In the genomic region with DNA sequence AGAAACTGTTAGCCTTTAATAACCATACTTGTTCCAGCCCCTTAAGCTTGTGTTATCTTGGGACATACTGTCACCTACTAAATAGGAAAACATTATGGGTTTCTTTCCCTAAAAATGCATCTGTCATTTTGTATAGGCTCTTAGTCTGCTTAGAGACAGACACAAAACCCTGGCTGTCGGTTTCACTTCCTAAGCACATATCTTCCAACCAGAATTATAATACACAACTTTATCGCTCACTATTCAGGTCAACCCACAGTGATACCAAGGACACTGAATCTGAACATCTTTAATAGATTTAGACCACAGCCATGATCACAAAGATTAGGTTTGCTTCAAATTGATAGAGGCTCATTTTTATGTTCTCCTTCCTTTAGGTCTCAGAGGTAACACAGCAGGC, we compare ENCODE assay signal across 21 cellular contexts.
A peak's percentile ranks its signal among the peaks of the same experiment; 100 is the strongest.
DNase-seq lines count a peak whose midpoint lies in the region; ATAC-seq, FAIRE-seq and TF ChIP-seq lines count a peak whose summit lies in the region.
"Had no signal": no experiment of that assay in that cellular context is flagged by ENCODE, and none has a peak within 500 bp of the region (broad histone marks: within the 10 kb centered on the region; RNA-seq: fewer than 3 reads in every experiment).

No MANE protein-coding gene starts in this region.

- no peak for TF ChIP-seq RAD21 in GM12878 (IDR thresholded peaks at IDR 0.05; ENCODE audit: insufficient read depth, low read depth, low read length)

- H3K36me3 Mint-ChIP-seq in mesothelial cell of epicardium: peaks cover 3% of the 10 kb centered on the region
- H3K36me3 Mint-ChIP-seq: CD8-positive, alpha-beta T cell had no signal

- 66% methylated on average over 2 of the region's 2 CpGs for WGBS in GM12878 (ENCODE audit: insufficient coverage, insufficient replicate concordance, low lambda C conversion rate, missing lambda C conversion rate)

- no peaks in the 10 kb centered on the region for H3K9me3 ChIP-seq in GM12878 (replicated peaks; ENCODE audit: control insufficient read depth, insufficient read depth, low read length)
- H3K9me3 ChIP-seq: A549, Caco-2 had no signal

- H3K27me3 Mint-ChIP-seq in mesothelial cell of epicardium (ENCODE audit: low read depth): no peaks in the 10 kb centered on the region
- H3K27me3 Mint-ChIP-seq: B cell; CD4-positive, alpha-beta T cell had no signal

- H3K27ac ChIP-seq in GM12878 (ENCODE audit: control insufficient read depth, insufficient read depth) (no peak overlapping the region), foreskin keratinocyte (no peak overlapping the region)
- H3K27ac ChIP-seq: 22Rv1; A549; BLaER1 treated with 17β-estradiol and CSF1 and Interleukin-3, amounts not matched to agents 10 nM and 100 nM; C4-2B had no signal

- no peaks in the 10 kb centered on the region for H3K4me1 ChIP-seq in GM12878 (ENCODE audit: control insufficient read depth, insufficient read depth, low read length)
- H3K4me1 ChIP-seq in foreskin keratinocyte: no peaks in the 10 kb centered on the region
- H3K4me1 ChIP-seq: A549, Caco-2 had no signal

- POLR2A ChIA-PET in GM12878 (lab: Charles Lee): interaction anchor here (0.6 kb wide), 1 partner anchor 65 kb away, joined by 4 read pairs; no protein-coding TSS in a partner anchor

- no peak overlapping the region for H3K27ac Mint-ChIP-seq in mesothelial cell of epicardium
- H3K27ac Mint-ChIP-seq: B cell; CD4-positive, alpha-beta T cell; CD8-positive, alpha-beta T cell had no signal

- H3K9ac ChIP-seq in GM12878 (ENCODE audit: control insufficient read depth, insufficient read depth, low read length): no peak overlapping the region
- H3K9ac ChIP-seq: BLaER1 treated with 17β-estradiol and CSF1 and Interleukin-3, amounts not matched to agents 10 nM and 100 nM had no signal

- H3K9me3 Mint-ChIP-seq in mesothelial cell of epicardium: no peaks in the 10 kb centered on the region
- H3K9me3 Mint-ChIP-seq: CD4-positive, alpha-beta T cell had no signal

- H3K36me3 ChIP-seq in GM12878 (ENCODE audit: control insufficient read depth in 2 of 2, insufficient read depth in 2 of 2, low read length in 1 of 2): no peaks in the 10 kb centered on the region

- no peaks in the 10 kb centered on the region for H3K79me2 ChIP-seq in GM12878 (ENCODE audit: control insufficient read depth, insufficient read depth, low read length)

- FAIRE-seq in GM18507 (lab: Jason Lieb, UNC) (peak; percentile 12), GM12878 (lab: Jason Lieb, UNC) (peak; percentile 18)
- FAIRE-seq: A549, D721Med, G401.6, GM12892 had no signal

- CTCF ChIA-PET in GM12878 (lab: Yijun Ruan, JAX): no interaction called here

- no peaks in the 10 kb centered on the region for H4K20me1 ChIP-seq in GM12878 (ENCODE audit: control insufficient read depth, insufficient read depth)
- H4K20me1 ChIP-seq: BLaER1 treated with 17β-estradiol and CSF1 and Interleukin-3, amounts not matched to agents 10 nM and 100 nM had no signal

- no peak overlapping the region for H3K4me3 Mint-ChIP-seq in mesothelial cell of epicardium
- H3K4me3 Mint-ChIP-seq: B cell; CD4-positive, alpha-beta T cell; CD8-positive, alpha-beta T cell had no signal

- no peak overlapping the region for H3K4me3 ChIP-seq in GM12878
- H3K4me3 ChIP-seq: A549; BLaER1 treated with 17β-estradiol and CSF1 and Interleukin-3, amounts not matched to agents 10 nM and 100 nM had no signal

- TF ChIP-seq EP300 in GM12878 (IDR thresholded peaks at IDR 0.05; ENCODE audit: borderline replicate concordance in 1 of 2, control insufficient read depth in 1 of 2, low read depth in 2 of 2, low read length in 2 of 2): no peak

- BruUV-seq in GM12878 (replicated peaks; lab: Mats Ljungman, UMichigan): no TSS peak

- intact Hi-C loops in GM12878 (cut with micrococcal nuclease; ENCODE audit: unreplicated experiment): no loop called here

- no peak overlapping the region for H3K4me2 ChIP-seq in GM12878 (ENCODE audit: control insufficient read depth, insufficient read depth)
- H3K4me2 ChIP-seq: A549; BLaER1 treated with 17β-estradiol and CSF1 and Interleukin-3, amounts not matched to agents 10 nM and 100 nM had no signal

- SMC1A ChIA-PET in GM12878 (lab: Charles Lee; ENCODE audit: uncharacterized antibody, unreplicated experiment): interaction anchor here (1.0 kb wide), 1 partner anchor 25 kb away, joined by 3 read pairs; no protein-coding TSS in a partner anchor

- H3K27me3 ChIP-seq in GM12878 (replicated peaks in 1 of 2; ENCODE audit: control insufficient read depth in 2 of 2, insufficient read depth in 2 of 2, low read length in 1 of 2) (no peaks in the 10 kb centered on the region), foreskin keratinocyte (no peaks in the 10 kb centered on the region)
- H3K27me3 ChIP-seq: BLaER1 treated with 17β-estradiol and CSF1 and Interleukin-3, amounts not matched to agents 10 nM and 100 nM had no signal

- TF ChIP-seq CTCF in GM12878 (IDR thresholded peaks at IDR 0.05 in 2 of 3, conservative IDR thresholded peaks at IDR 0.05 in 1 of 3; ENCODE audit: control insufficient read depth in 2 of 3, extremely low read depth in 1 of 3, insufficient read depth in 1 of 3, low read depth in 3 of 3, low read length in 3 of 3): no peak
- TF ChIP-seq CTCF in mesothelial cell of epicardium (IDR thresholded peaks at IDR 0.05; ENCODE audit: unreplicated experiment): no peak
- no peak for TF ChIP-seq CTCF in foreskin keratinocyte (conservative IDR thresholded peaks at IDR 0.05)

- peak; percentile 57 for ATAC-seq in GM12878
- no peak for ATAC-seq in foreskin keratinocyte
- ATAC-seq: A549; CD8-positive, alpha-beta T cell had no signal

- in situ Hi-C loops in GM12878 (cut with MboI): no loop called here

- no peak overlapping the region for H2AFZ ChIP-seq in GM12878 (ENCODE audit: control insufficient read depth, low read depth, low read length)

- DNase-seq in GM18507 (ENCODE audit: extremely low spot score, insufficient read length, low read depth): no peak
- peak; percentile 22 for DNase-seq in NAMALWA (ENCODE audit: low spot score)
- DNase-seq in GM12878 (ENCODE audit: low read depth, low spot score): no peak
- no peak for DNase-seq in mesothelial cell of epicardium (ENCODE audit: low spot score in 2 of 2, unreplicated experiment in 2 of 2)
- DNase-seq in NCI-H146 treated with DMSO at 0.1 percent for 48 hours (lab: John Stamatoyannopoulos, UW; ENCODE audit: unreplicated experiment): no peak
- no peak for DNase-seq in foreskin keratinocyte
- DNase-seq: AML-193; Caco-2; Calu3; CD4-positive, alpha-beta T cell; CD8-positive, alpha-beta T cell; DMS79 treated with DMSO at 0.1 percent for 48 hours; GF-D8 had no signal

- RAD21 ChIA-PET in GM12878 (lab: Charles Lee; ENCODE audit: unreplicated experiment): no interaction called here

- no peak for TF ChIP-seq POLR2A in GM12878 (IDR thresholded peaks at IDR 0.05; ENCODE audit: low read depth, low read length)

- no peaks in the 10 kb centered on the region for H3K4me1 Mint-ChIP-seq in mesothelial cell of epicardium

TF ChIP-seq in GM12878, 131 proteins besides CTCF, POLR2A, EP300 and RAD21:
- TF ChIP-seq, protein P1, sequence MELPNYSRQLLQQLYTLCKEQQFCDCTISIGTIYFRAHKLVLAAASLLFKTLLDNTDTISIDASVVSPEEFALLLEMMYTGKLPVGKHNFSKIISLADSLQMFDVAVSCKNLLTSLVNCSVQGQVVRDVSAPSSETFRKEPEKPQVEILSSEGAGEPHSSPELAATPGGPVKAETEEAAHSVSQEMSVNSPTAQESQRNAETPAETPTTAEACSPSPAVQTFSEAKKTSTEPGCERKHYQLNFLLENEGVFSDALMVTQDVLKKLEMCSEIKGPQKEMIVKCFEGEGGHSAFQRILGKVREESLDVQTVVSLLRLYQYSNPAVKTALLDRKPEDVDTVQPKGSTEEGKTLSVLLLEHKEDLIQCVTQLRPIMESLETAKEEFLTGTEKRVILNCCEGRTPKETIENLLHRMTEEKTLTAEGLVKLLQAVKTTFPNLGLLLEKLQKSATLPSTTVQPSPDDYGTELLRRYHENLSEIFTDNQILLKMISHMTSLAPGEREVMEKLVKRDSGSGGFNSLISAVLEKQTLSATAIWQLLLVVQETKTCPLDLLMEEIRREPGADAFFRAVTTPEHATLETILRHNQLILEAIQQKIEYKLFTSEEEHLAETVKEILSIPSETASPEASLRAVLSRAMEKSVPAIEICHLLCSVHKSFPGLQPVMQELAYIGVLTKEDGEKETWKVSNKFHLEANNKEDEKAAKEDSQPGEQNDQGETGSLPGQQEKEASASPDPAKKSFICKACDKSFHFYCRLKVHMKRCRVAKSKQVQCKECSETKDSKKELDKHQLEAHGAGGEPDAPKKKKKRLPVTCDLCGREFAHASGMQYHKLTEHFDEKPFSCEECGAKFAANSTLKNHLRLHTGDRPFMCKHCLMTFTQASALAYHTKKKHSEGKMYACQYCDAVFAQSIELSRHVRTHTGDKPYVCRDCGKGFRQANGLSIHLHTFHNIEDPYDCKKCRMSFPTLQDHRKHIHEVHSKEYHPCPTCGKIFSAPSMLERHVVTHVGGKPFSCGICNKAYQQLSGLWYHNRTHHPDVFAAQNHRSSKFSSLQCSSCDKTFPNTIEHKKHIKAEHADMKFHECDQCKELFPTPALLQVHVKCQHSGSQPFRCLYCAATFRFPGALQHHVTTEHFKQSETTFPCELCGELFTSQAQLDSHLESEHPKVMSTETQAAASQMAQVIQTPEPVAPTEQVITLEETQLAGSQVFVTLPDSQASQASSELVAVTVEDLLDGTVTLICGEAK (IDR thresholded peaks at IDR 0.05; ENCODE audit: borderline replicate concordance): peak; percentile 24; the same call in 1 of the 2 replicates
- TF ChIP-seq BCL3 (IDR thresholded peaks at IDR 0.05; ENCODE audit: borderline replicate concordance, insufficient read depth, low read depth, low read length, poor library complexity, severe bottlenecking) (no peak), SPI1 (IDR thresholded peaks at IDR 0.05; ENCODE audit: borderline replicate concordance, insufficient read depth, low read depth, low read length) (0 out of 2 replicates have a peak, but pooled peaks have one; percentile 4)
